1 cellular context compared by ENCODE assay signal in the genomic region with DNA sequence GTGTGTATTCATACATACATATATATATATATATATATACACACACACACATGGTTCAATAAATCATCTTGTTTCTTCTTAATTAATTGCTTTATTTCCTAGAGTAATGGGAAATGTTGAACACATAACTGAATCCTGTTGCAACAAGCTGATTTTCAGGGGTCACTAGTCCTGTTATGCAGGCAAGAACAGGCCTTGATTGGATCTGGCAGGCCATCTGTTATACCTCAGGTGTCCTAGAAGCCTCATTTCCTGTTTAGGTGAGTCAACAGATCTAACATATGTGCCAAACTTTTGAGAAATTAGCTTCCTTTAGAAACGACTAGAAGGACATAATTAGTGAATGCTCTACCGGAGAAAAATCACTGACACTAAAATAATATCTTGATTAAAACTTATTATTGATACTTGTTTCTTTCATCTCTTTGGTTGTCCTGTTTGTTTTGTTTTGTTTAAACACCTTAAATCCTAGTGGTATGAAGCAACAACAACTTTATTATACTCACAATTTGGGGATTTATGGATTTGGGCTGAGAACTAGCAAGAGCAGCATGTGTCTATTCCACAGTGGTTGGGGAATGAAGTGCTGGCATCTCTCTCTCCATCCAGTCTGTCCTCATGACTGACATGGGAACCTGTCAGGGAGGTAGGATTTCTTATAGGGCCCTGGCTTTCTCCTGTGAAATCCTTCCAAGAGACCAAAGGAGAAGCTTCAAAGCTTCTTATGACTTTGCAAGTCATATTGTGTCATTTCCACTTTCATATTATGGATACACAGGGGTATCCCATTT.
TF ChIP-seq lines count a peak whose summit lies in the region.

No MANE protein-coding gene starts in this region.

TF ChIP-seq in SK-N-SH, 30 proteins besides CTCF, POLR2A, EP300 and RAD21 (continued from another document):
- TF ChIP-seq, protein P1, sequence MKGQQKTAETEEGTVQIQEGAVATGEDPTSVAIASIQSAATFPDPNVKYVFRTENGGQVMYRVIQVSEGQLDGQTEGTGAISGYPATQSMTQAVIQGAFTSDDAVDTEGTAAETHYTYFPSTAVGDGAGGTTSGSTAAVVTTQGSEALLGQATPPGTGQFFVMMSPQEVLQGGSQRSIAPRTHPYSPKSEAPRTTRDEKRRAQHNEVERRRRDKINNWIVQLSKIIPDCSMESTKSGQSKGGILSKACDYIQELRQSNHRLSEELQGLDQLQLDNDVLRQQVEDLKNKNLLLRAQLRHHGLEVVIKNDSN (IDR thresholded peaks at IDR 0.05; ENCODE audit: borderline replicate concordance, low read depth) = no peak
- no peak for TF ChIP-seq RFX5 (IDR thresholded peaks at IDR 0.05; ENCODE audit: low read length)
- no peak for TF ChIP-seq POLR2AphosphoS5 (IDR thresholded peaks at IDR 0.05; ENCODE audit: low read depth, low read length)
- no peak for TF ChIP-seq ZBTB33 (IDR thresholded peaks at IDR 0.05; ENCODE audit: borderline replicate concordance, low read depth)
- no peak for TF ChIP-seq FOXJ3 (CRISPR knock-in tag; IDR thresholded peaks at IDR 0.05)
- no peak for TF ChIP-seq TCF12 (IDR thresholded peaks at IDR 0.05)
- TF ChIP-seq GATA2 (CRISPR knock-in tag; IDR thresholded peaks at IDR 0.05) = no peak
- no peak for TF ChIP-seq MEF2A (IDR thresholded peaks at IDR 0.05; ENCODE audit: borderline replicate concordance, low read depth)
